In genomic region chr1:178192686-178193085, GRCh38 we compare ENCODE assay signal across 9 cellular contexts.
A peak's percentile ranks its signal among the peaks of the same experiment; 100 is the strongest.
DNase-seq lines count a peak whose midpoint lies in the region; ATAC-seq, FAIRE-seq and TF ChIP-seq lines count a peak whose summit lies in the region.
"Had no signal": no experiment of that assay in that cellular context is flagged by ENCODE, and none has a peak within 500 bp of the region (broad histone marks: within the 10 kb centered on the region; RNA-seq: fewer than 3 reads in every experiment).

No MANE protein-coding gene starts in this region.

- CTCF ChIA-PET in A549 (lab: Yijun Ruan, JAX) = no interaction called here

- in situ Hi-C loops in astrocyte of the cerebellum (cut with HindIII; ENCODE audit: low sequenced_read_pairs) = no loop called here

- peak overlapping the region; percentile 17; the same call in 1 of the 2 replicates for H2AFZ ChIP-seq in Karpas-422 (ENCODE audit: low read length)

- TF ChIP-seq POLR2A in A549 (IDR thresholded peaks at IDR 0.05; ENCODE audit: low read length) = no peak

- H3K9me2 ChIP-seq in Karpas-422 (replicated peaks; ENCODE audit: insufficient read depth, low read length) = no peaks in the 10 kb centered on the region

- POLR2A ChIA-PET in A549 (lab: Yijun Ruan, JAX) = interaction anchor here (1.0 kb wide), 1 partner anchor 100 kb away, joined by 3 read pairs; no protein-coding TSS in a partner anchor

- 21% methylated on average over 3 of the region's 3 CpGs for WGBS in A549 (ENCODE audit: missing lambda C conversion rate)

- FAIRE-seq in A549 (lab: Jason Lieb, UNC) = peak; percentile 90

- TF ChIP-seq RAD21 in A549 (conservative IDR thresholded peaks at IDR 0.05 in 1 of 2, IDR thresholded peaks at IDR 0.05 in 1 of 2) = no peak; a peak in 1 of 5 replicates

- peak; percentile 90 to 95 for ATAC-seq in A549
- ATAC-seq in GM21576 (IDR thresholded peaks at IDR 0.05; ENCODE audit: unreplicated experiment) = no peak

- peak overlapping the region; percentile 17; the same call in 1 of the 3 replicates for H3K4me3 ChIP-seq in A549
- peak overlapping the region; percentile 29; the same call in 1 of the 2 replicates for H3K4me3 ChIP-seq in Karpas-422 (ENCODE audit: low read length)
- H3K4me3 ChIP-seq in astrocyte of the cerebellum (ENCODE audit: low read depth, low read length) = no peak overlapping the region

- no peak for TF ChIP-seq CTCF in A549 (IDR thresholded peaks at IDR 0.05)
- no peak for TF ChIP-seq CTCF in astrocyte of the cerebellum (IDR thresholded peaks at IDR 0.05; ENCODE audit: low read depth, low read length, missing control alignments)

- H3K36me3 ChIP-seq in Karpas-422 (ENCODE audit: insufficient read depth, low read length) = no peaks in the 10 kb centered on the region

- peak overlapping the region; percentile 59 for H3K4me2 ChIP-seq in A549
- H3K4me2 ChIP-seq in Karpas-422 (ENCODE audit: low read depth, low read length, poor library complexity, severe bottlenecking) = peak overlapping the region; percentile 55

- 0 out of 2 replicates have a peak, but pooled peaks cover 3% of the 10 kb centered on the region for H3K27me3 ChIP-seq in Karpas-422 (ENCODE audit: low read length)

- H3K4me1 ChIP-seq in A549 (peaks cover 18% of the 10 kb centered on the region), Karpas-422 (ENCODE audit: low read length) (peaks cover 13% of the 10 kb centered on the region)

- no peak for TF ChIP-seq EP300 in A549 (IDR thresholded peaks at IDR 0.05)

- no peaks in the 10 kb centered on the region for H3K9me3 ChIP-seq in A549
- no peaks in the 10 kb centered on the region for H3K9me3 ChIP-seq in Karpas-422 (ENCODE audit: low read length)

- peak overlapping the region; percentile 49 to 74 for H3K27ac ChIP-seq in A549
- no peak overlapping the region for H3K27ac ChIP-seq in Karpas-422 (ENCODE audit: low read length)

- DNase-seq in A549 (ENCODE audit: low read depth in 1 of 2, low spot score in 1 of 2) (peak; percentile 54 to 87), Karpas-422 (peak; percentile 75), astrocyte of the cerebellum (ENCODE audit: low read depth) (peak; percentile 23), hippocampal formation (lab: John Stamatoyannopoulos, UW) (peak; percentile 7 to 20), NCI-H1105 (lab: John Stamatoyannopoulos, UW) (no peak), NCI-H82 treated with DMSO at 0.1 percent for 48 hours (lab: John Stamatoyannopoulos, UW; ENCODE audit: unreplicated experiment) (no peak)
- no peak for DNase-seq in stimulated activated CD4-positive, alpha-beta T cell treated with anti-CD3 and anti-CD28 coated beads, Interleukin-4, amount 100 ng/mL, for 4 hours
- DNase-seq: DND-41 had no signal

- no peaks in the 10 kb centered on the region for H3K79me2 ChIP-seq in Karpas-422 (ENCODE audit: low read length)

- H4K20me1 ChIP-seq in Karpas-422 (ENCODE audit: insufficient read depth, low read depth, low read length) = no peaks in the 10 kb centered on the region

- no peak overlapping the region for H3K9ac ChIP-seq in Karpas-422 (ENCODE audit: low read length)

TF ChIP-seq in A549, 52 proteins besides CTCF, POLR2A, EP300 and RAD21:
- TF ChIP-seq ZC3H11A (IDR thresholded peaks at IDR 0.05) (no peak), GATA3 (IDR thresholded peaks at IDR 0.05; ENCODE audit: borderline replicate concordance) (no peak), FOSB (CRISPR knock-in tag; IDR thresholded peaks at IDR 0.05) (no peak), FOSL2 (IDR thresholded peaks at IDR 0.05) (no peak), FOSL2 (CRISPR knock-in tag; IDR thresholded peaks at IDR 0.05) (peak; percentile 43), REST (IDR thresholded peaks at IDR 0.05) (no peak), BHLHE40 (IDR thresholded peaks at IDR 0.05; ENCODE audit: low read depth, low read length) (no peak), CEBPB (IDR thresholded peaks at IDR 0.05) (0 out of 4 replicates have a peak, but pooled peaks of 1 of the 2 experiments have one; percentile 17), MAZ (IDR thresholded peaks at IDR 0.05; ENCODE audit: borderline replicate concordance, low read depth, low read length) (no peak), E2F6 (IDR thresholded peaks at IDR 0.05; ENCODE audit: borderline replicate concordance, low read depth) (no peak), CHD4 (IDR thresholded peaks at IDR 0.05; ENCODE audit: borderline replicate concordance) (no peak), NPAS2 (CRISPR knock-in tag; IDR thresholded peaks at IDR 0.05; ENCODE audit: borderline replicate concordance) (no peak)

Comparison
In these comparisons a context has a peak if more than half of its experiments do, and no peak if none do; other contexts are left out.
1. DNase-seq: peak in A549 (2 of 2), Karpas-422 (single experiment), astrocyte of the cerebellum (single experiment) and hippocampal formation (2 of 2); none in NCI-H1105 (single experiment), NCI-H82 treated with DMSO at 0.1 percent for 48 hours (single experiment) and stimulated activated CD4-positive, alpha-beta T cell treated with anti-CD3 and anti-CD28 coated beads, Interleukin-4, amount 100 ng/mL, for 4 hours (0 of 2).